1 cellular context compared by ENCODE assay signal in genomic region chr6:31158863-31159855, GRCh38.
TF ChIP-seq lines count a peak whose summit lies in the region.

No MANE protein-coding gene starts in this region.

TF ChIP-seq in HepG2, 621 proteins besides CTCF, POLR2A, EP300 and RAD21 (continued from another document and continues in another):
- TF ChIP-seq ZNF512B (CRISPR knock-in tag; IDR thresholded peaks at IDR 0.05; ENCODE audit: borderline replicate concordance): no peak
- TF ChIP-seq HMG20A (CRISPR knock-in tag; IDR thresholded peaks at IDR 0.05; ENCODE audit: borderline replicate concordance): no peak
- TF ChIP-seq ZNF670 (CRISPR knock-in tag; IDR thresholded peaks at IDR 0.05; ENCODE audit: borderline replicate concordance): no peak
- TF ChIP-seq CBX1 (IDR thresholded peaks at IDR 0.05; ENCODE audit: low read depth): no peak
- TF ChIP-seq NCOA5 (CRISPR knock-in tag; IDR thresholded peaks at IDR 0.05): no peak
- TF ChIP-seq ZMYM4 (CRISPR knock-in tag; IDR thresholded peaks at IDR 0.05): no peak
- peak; percentile 57 for TF ChIP-seq HNRNPLL (IDR thresholded peaks at IDR 0.05; ENCODE audit: low read depth, low read length, poor library complexity, severe bottlenecking)
- 0 out of 2 replicates have a peak, but pooled peaks have one; percentile 26 for TF ChIP-seq ADNP (CRISPR knock-in tag; IDR thresholded peaks at IDR 0.05)
- 0 out of 2 replicates have a peak, but pooled peaks have one; percentile 33 for TF ChIP-seq ZBTB43 (CRISPR knock-in tag; conservative IDR thresholded peaks at IDR 0.05)
- TF ChIP-seq GABPA (IDR thresholded peaks at IDR 0.05; ENCODE audit: low read depth, low read length): no peak
- TF ChIP-seq GABPA (CRISPR knock-in tag; IDR thresholded peaks at IDR 0.05; ENCODE audit: low read depth): no peak
- TF ChIP-seq EEA1 (CRISPR knock-in tag; IDR thresholded peaks at IDR 0.05; ENCODE audit: borderline replicate concordance): no peak
- TF ChIP-seq ZBTB44 (CRISPR knock-in tag; IDR thresholded peaks at IDR 0.05): no peak
- TF ChIP-seq ZKSCAN1 (IDR thresholded peaks at IDR 0.05; ENCODE audit: low read length): no peak
- no peak for TF ChIP-seq HMG20B (CRISPR knock-in tag; conservative IDR thresholded peaks at IDR 0.05)
- no peak for TF ChIP-seq EHMT2 (IDR thresholded peaks at IDR 0.05; ENCODE audit: borderline replicate concordance, low read depth, low read length)
- TF ChIP-seq ZNF773 (CRISPR knock-in tag; IDR thresholded peaks at IDR 0.05; ENCODE audit: borderline replicate concordance): 0 out of 2 replicates have a peak, but pooled peaks have one; percentile 59
- no peak for TF ChIP-seq ZKSCAN5 (CRISPR knock-in tag; IDR thresholded peaks at IDR 0.05)
- no peak for TF ChIP-seq GRHL1 (CRISPR knock-in tag; conservative IDR thresholded peaks at IDR 0.05)
- peak; percentile 65; the same call in 1 of the 2 replicates for TF ChIP-seq ZNF597 (CRISPR knock-in tag; IDR thresholded peaks at IDR 0.05)
- TF ChIP-seq ARID3A (IDR thresholded peaks at IDR 0.05; ENCODE audit: low read depth, low read length): no peak
- TF ChIP-seq HOXA9 (CRISPR knock-in tag; IDR thresholded peaks at IDR 0.05; ENCODE audit: borderline replicate concordance): no peak
- TF ChIP-seq AGO1 (IDR thresholded peaks at IDR 0.05; ENCODE audit: low read depth, low read length, poor library complexity, severe bottlenecking): no peak
- TF ChIP-seq ZNF484 (CRISPR knock-in tag; IDR thresholded peaks at IDR 0.05; ENCODE audit: borderline replicate concordance, low read depth): no peak
- no peak for TF ChIP-seq MEIS1 (CRISPR knock-in tag; IDR thresholded peaks at IDR 0.05; ENCODE audit: borderline replicate concordance)
- TF ChIP-seq SOX6 (IDR thresholded peaks at IDR 0.05): no peak
- no peak for TF ChIP-seq SOX6 (CRISPR knock-in tag; IDR thresholded peaks at IDR 0.05)
- no peak for TF ChIP-seq PLSCR1 (CRISPR knock-in tag; IDR thresholded peaks at IDR 0.05; ENCODE audit: borderline replicate concordance)
- no peak for TF ChIP-seq ZBTB39 (CRISPR knock-in tag; IDR thresholded peaks at IDR 0.05)
- no peak for TF ChIP-seq PTBP1 (IDR thresholded peaks at IDR 0.05; ENCODE audit: low read depth, low read length, poor library complexity, severe bottlenecking)
- no peak for TF ChIP-seq ZNF230 (CRISPR knock-in tag; IDR thresholded peaks at IDR 0.05)
- TF ChIP-seq HOXD1 (CRISPR knock-in tag; IDR thresholded peaks at IDR 0.05): peak; percentile 39; the same call in 1 of the 2 replicates
- TF ChIP-seq RNF2 (conservative IDR thresholded peaks at IDR 0.05; ENCODE audit: low read depth): no peak
- no peak for TF ChIP-seq ZNF556 (CRISPR knock-in tag; IDR thresholded peaks at IDR 0.05; ENCODE audit: borderline replicate concordance)
- TF ChIP-seq RORA (CRISPR knock-in tag; IDR thresholded peaks at IDR 0.05): no peak
- TF ChIP-seq TEF (CRISPR knock-in tag; IDR thresholded peaks at IDR 0.05): no peak
- TF ChIP-seq ATF3 (CRISPR knock-in tag; IDR thresholded peaks at IDR 0.05): no peak
- peak; percentile 47 for TF ChIP-seq MYC (CRISPR knock-in tag; IDR thresholded peaks at IDR 0.05; ENCODE audit: borderline replicate concordance)
- no peak for TF ChIP-seq SATB2 (CRISPR knock-in tag; IDR thresholded peaks at IDR 0.05)
- no peak for TF ChIP-seq JUNB (CRISPR knock-in tag; IDR thresholded peaks at IDR 0.05; ENCODE audit: borderline replicate concordance)
- 0 out of 2 replicates have a peak, but pooled peaks have one; percentile 43 for TF ChIP-seq FOXO4 (CRISPR knock-in tag; conservative IDR thresholded peaks at IDR 0.05)
- TF ChIP-seq ARNT2 (CRISPR knock-in tag; IDR thresholded peaks at IDR 0.05; ENCODE audit: low read depth): no peak; the same call in 1 of the 2 replicates
- no peak for TF ChIP-seq TBP (CRISPR knock-in tag; IDR thresholded peaks at IDR 0.05)
- TF ChIP-seq ZNF776 (CRISPR knock-in tag; IDR thresholded peaks at IDR 0.05): no peak
- no peak for TF ChIP-seq HNRNPH1 (optimal IDR thresholded peaks at IDR 0.05; ENCODE audit: low read depth, low read length)
- TF ChIP-seq SRY (CRISPR knock-in tag; IDR thresholded peaks at IDR 0.05): no peak
- no peak for TF ChIP-seq EZH2 (conservative IDR thresholded peaks at IDR 0.05; ENCODE audit: low read depth, low read length)
- TF ChIP-seq ZNF431 (CRISPR knock-in tag; IDR thresholded peaks at IDR 0.05; ENCODE audit: borderline replicate concordance, low read depth): no peak
- 0 out of 2 replicates have a peak, but pooled peaks have one; percentile 8 for TF ChIP-seq KDM5A (IDR thresholded peaks at IDR 0.05; ENCODE audit: borderline replicate concordance, low read length)
- TF ChIP-seq ZNF792 (CRISPR knock-in tag; IDR thresholded peaks at IDR 0.05): 0 out of 2 replicates have a peak, but pooled peaks have one; percentile 26
- no peak for TF ChIP-seq ZFAT (CRISPR knock-in tag; conservative IDR thresholded peaks at IDR 0.05)
- no peak for TF ChIP-seq NAIF1 (CRISPR knock-in tag; IDR thresholded peaks at IDR 0.05; ENCODE audit: borderline replicate concordance)
